Comparison of ENCODE assay signal across 10 cellular contexts in genomic region chr17:43418441-43419374, GRCh38. TPM values are rescaled to one million over a fixed set of nuclear protein-coding genes. Genes with fewer than 3 reads are reported as not detected.
DNase-seq lines count a peak whose midpoint lies in the region; ATAC-seq lines count a peak whose summit lies in the region.
"Had no signal": no experiment of that assay in that cellular context is flagged by ENCODE, and none has a peak within 500 bp of the region (broad histone marks: within the 10 kb centered on the region; RNA-seq: fewer than 3 reads in every experiment).

No MANE protein-coding gene starts in this region.

- no peaks in the 10 kb centered on the region for H3K27me3 ChIP-seq in mesendoderm (ENCODE audit: insufficient read depth, low read length, poor library complexity)

- no peak overlapping the region for H3K27ac Mint-ChIP-seq in activated naive CD4-positive, alpha-beta T cell treated with anti-CD3 and anti-CD28 coated beads, Interleukin-2, amount 10 ng/mL, durations not matched to agents 7 days and 5 days

- no peak overlapping the region for H3K4me2 ChIP-seq in mesendoderm (ENCODE audit: low read length)

- no peak overlapping the region for H3K4ac ChIP-seq in mesendoderm (ENCODE audit: low read depth, low read length)

- H3K56ac ChIP-seq in mesendoderm (ENCODE audit: low read length), result no peak overlapping the region

- H3K79me1 ChIP-seq in mesendoderm (ENCODE audit: low read length), result no peaks in the 10 kb centered on the region

- H4K5ac ChIP-seq in mesendoderm (ENCODE audit: low read length), result no peak overlapping the region

- no peak overlapping the region for H3K4me3 Mint-ChIP-seq in activated T-cell treated with anti-CD3 and anti-CD28 coated beads, Interleukin-2, amount 50 U/mL, for 4 hours
- H3K4me3 Mint-ChIP-seq in activated naive CD4-positive, alpha-beta T cell treated with anti-CD3 and anti-CD28 coated beads, Interleukin-2, amount 10 ng/mL, durations not matched to agents 7 days and 5 days, result no peak overlapping the region
- H3K4me3 Mint-ChIP-seq: neural crest cell had no signal

- DNase-seq in activated T-cell treated with anti-CD3 and anti-CD28 coated beads, Interleukin-2, amount 50 U/mL, for 4 hours, result no peak
- DNase-seq in activated T-cell treated with anti-CD3 and anti-CD28 coated beads, Interleukin-2, amount 50 U/mL, for 48 hours, result no peak
- peak; percentile 89 for DNase-seq in NCI-H82 treated with DMSO at 0.1 percent for 48 hours (lab: John Stamatoyannopoulos, UW; ENCODE audit: unreplicated experiment)
- DNase-seq in cerebellum (ENCODE audit: low spot score), result peak; percentile 62
- peak; percentile 77 for DNase-seq in mesendoderm
- no peak for DNase-seq in activated naive CD4-positive, alpha-beta T cell treated with anti-CD3 and anti-CD28 coated beads, Interleukin-2, amount 10 ng/mL, durations not matched to agents 7 days and 5 days

- no peak overlapping the region for H2BK5ac ChIP-seq in mesendoderm (ENCODE audit: low read length)

- no peak overlapping the region for H2BK120ac ChIP-seq in mesendoderm (ENCODE audit: low read depth, low read length)

- no peak overlapping the region for H4K8ac ChIP-seq in mesendoderm (ENCODE audit: low read depth, low read length)

- WGBS in mesendoderm (ENCODE audit: extremely low coverage, insufficient coverage, low lambda C conversion rate), result no CpG with 5 or more reads among the region's 18 CpGs

- no peak overlapping the region for H3K4me3 ChIP-seq in mesendoderm (ENCODE audit: low read length)

- CTCF ChIA-PET in activated naive CD4-positive, alpha-beta T cell treated with anti-CD3 and anti-CD28 coated beads, Interleukin-2, amount 10 ng/mL, durations not matched to agents 7 days and 5 days (lab: Charles Lee), result no interaction called here

- no peaks in the 10 kb centered on the region for H3K9me3 Mint-ChIP-seq in activated T-cell treated with anti-CD3 and anti-CD28 coated beads, Interleukin-2, amount 50 U/mL, for 4 hours
- H3K9me3 Mint-ChIP-seq in activated naive CD4-positive, alpha-beta T cell treated with anti-CD3 and anti-CD28 coated beads, Interleukin-2, amount 10 ng/mL, durations not matched to agents 7 days and 5 days, result no peaks in the 10 kb centered on the region
- H3K9me3 Mint-ChIP-seq: neural crest cell had no signal

- no peak overlapping the region for H3K23ac ChIP-seq in mesendoderm (ENCODE audit: low read length)

- H2AK5ac ChIP-seq in mesendoderm (ENCODE audit: low read length), result no peak overlapping the region

- no peaks in the 10 kb centered on the region for H3K4me1 Mint-ChIP-seq in activated T-cell treated with anti-CD3 and anti-CD28 coated beads, Interleukin-2, amount 50 U/mL, for 4 hours (ENCODE audit: low read depth)
- H3K4me1 Mint-ChIP-seq in activated naive CD4-positive, alpha-beta T cell treated with anti-CD3 and anti-CD28 coated beads, Interleukin-2, amount 10 ng/mL, durations not matched to agents 7 days and 5 days, result no peaks in the 10 kb centered on the region

- H2BK15ac ChIP-seq in mesendoderm (replicated peaks; ENCODE audit: low read depth), result no peak overlapping the region

- no peaks in the 10 kb centered on the region for H3K79me2 ChIP-seq in mesendoderm (ENCODE audit: control insufficient read depth, insufficient read depth, low read length)

- H3K36me3 Mint-ChIP-seq in activated T-cell treated with anti-CD3 and anti-CD28 coated beads, Interleukin-2, amount 50 U/mL, for 4 hours (ENCODE audit: insufficient read depth), result no peaks in the 10 kb centered on the region
- H3K36me3 Mint-ChIP-seq in activated naive CD4-positive, alpha-beta T cell treated with anti-CD3 and anti-CD28 coated beads, Interleukin-2, amount 10 ng/mL, durations not matched to agents 7 days and 5 days, result no peaks in the 10 kb centered on the region

- H3K4me1 ChIP-seq in mesendoderm (ENCODE audit: control insufficient read depth, low read depth, low read length), result no peaks in the 10 kb centered on the region

- no peak overlapping the region for H3K9ac ChIP-seq in mesendoderm (ENCODE audit: low read length)

- no peak overlapping the region for H3K27ac ChIP-seq in mesendoderm (ENCODE audit: low read depth, low read length)
- H3K27ac ChIP-seq: C4-2B had no signal

- no peaks in the 10 kb centered on the region for H3K36me3 ChIP-seq in mesendoderm (ENCODE audit: control insufficient read depth, insufficient read depth, low read length)

- no peak overlapping the region for H3K18ac ChIP-seq in mesendoderm (ENCODE audit: low read length)

- peak; percentile 53 to 56 for ATAC-seq in activated T-cell treated with anti-CD3 and anti-CD28 coated beads, Interleukin-2, amount 50 U/mL, for 4 hours
- ATAC-seq in HG03469 (IDR thresholded peaks at IDR 0.05; ENCODE audit: unreplicated experiment) (no peak), HG03342 (IDR thresholded peaks at IDR 0.05; ENCODE audit: unreplicated experiment) (no peak)

- H3K27me3 Mint-ChIP-seq in activated T-cell treated with anti-CD3 and anti-CD28 coated beads, Interleukin-2, amount 50 U/mL, for 4 hours (ENCODE audit: low read depth), result peaks cover 19% of the 10 kb centered on the region
- peaks cover 28% of the 10 kb centered on the region for H3K27me3 Mint-ChIP-seq in activated naive CD4-positive, alpha-beta T cell treated with anti-CD3 and anti-CD28 coated beads, Interleukin-2, amount 10 ng/mL, durations not matched to agents 7 days and 5 days

RNA-seq across cellular contexts. Expression of gene ARL4D, which starts 19.9 kb away (rescaled TPM):
- 1 to 10 TPM; 1.7 to 2.6 (median 1.8) TPM for total RNA-seq in activated T-cell treated with anti-CD3 and anti-CD28 coated beads, Interleukin-2, amount 50 U/mL, for 4 hours
- 5.1 TPM for total RNA-seq in cerebellum
- 12.7 TPM for polyA plus RNA-seq in mesendoderm (2013, experiment 1 of 2)
- 11.4 TPM for polyA plus RNA-seq in mesendoderm (2013, experiment 2 of 2)

Comparison
In these comparisons a context has a peak if more than half of its experiments do, and no peak if none do; other contexts are left out.
1. ATAC-seq: peak in activated T-cell treated with anti-CD3 and anti-CD28 coated beads, Interleukin-2, amount 50 U/mL, for 4 hours (2 of 2); none in HG03469 (single experiment) and HG03342 (single experiment).
2. DNase-seq: peak in NCI-H82 treated with DMSO at 0.1 percent for 48 hours (single experiment), cerebellum (single experiment) and mesendoderm (single experiment); none in activated T-cell treated with anti-CD3 and anti-CD28 coated beads, Interleukin-2, amount 50 U/mL, for 4 hours (single experiment), activated T-cell treated with anti-CD3 and anti-CD28 coated beads, Interleukin-2, amount 50 U/mL, for 48 hours (0 of 2) and activated naive CD4-positive, alpha-beta T cell treated with anti-CD3 and anti-CD28 coated beads, Interleukin-2, amount 10 ng/mL, durations not matched to agents 7 days and 5 days (single experiment).